19 cellular contexts compared by ENCODE assay signal in genomic region chrX:39805022-39805421, GRCh38.
"Had no signal": no experiment of that assay in that cellular context is flagged by ENCODE, and none has a peak within 500 bp of the region (broad histone marks: within the 10 kb centered on the region; RNA-seq: fewer than 3 reads in every experiment).

No MANE protein-coding gene starts in this region.

- DNase-seq: activated CD8-positive, alpha-beta memory T cell treated with anti-CD3 and anti-CD28 coated beads, Interleukin-2, amount 10 ng/mL, durations not matched to agents 7 days and 5 days; activated gamma-delta T cell treated with Interleukin-2 at 50 U/mL for 16 hours; activated T-cell treated with anti-CD3 and anti-CD28 coated beads for 4 hours; effector CD8-positive, alpha-beta T cell; gastrocnemius medialis; hippocampal formation; left ventricle myocardium superior; mammary epithelial cell; stimulated activated CD4-positive, alpha-beta T cell treated with anti-CD3 and anti-CD28 coated beads, Interleukin-2, amount 100 ng/mL, for 48 hours; stimulated activated CD8-positive, alpha-beta memory T cell treated with anti-CD3 and anti-CD28 coated beads, Interleukin-4, amount 100 ng/mL, for 48 hours; stimulated activated naive B cell treated with anti-CD40 and anti-IgM and Interleukin-4, amounts not matched to agents 10 μg/mL and 1 μg/mL and 100 μg/mL, for 72 hours; transverse colon; uterus had no signal

- H3K9me3 ChIP-seq: gastrocnemius medialis, prostate gland, transverse colon, uterus had no signal

- H3K36me3 Mint-ChIP-seq: activated CD8-positive, alpha-beta memory T cell treated with anti-CD3 and anti-CD28 coated beads, Interleukin-2, amount 10 ng/mL, durations not matched to agents 7 days and 5 days; natural killer cell treated with Interleukin-12 subunit alpha and Interleukin-12 subunit beta and Interleukin-15 and Interleukin-18, amount 100 ng/mL, for 72 hours had no signal

- H3K4me3 Mint-ChIP-seq: activated CD8-positive, alpha-beta memory T cell treated with anti-CD3 and anti-CD28 coated beads, Interleukin-2, amount 10 ng/mL, durations not matched to agents 7 days and 5 days; dendritic cell treated with granulocyte-macrophage colony-stimulating factor and Interleukin-4, amounts not matched to agents 40 ng/mL and 50 ng/mL, for 4 days; natural killer cell treated with Interleukin-12 subunit alpha and Interleukin-12 subunit beta and Interleukin-15 and Interleukin-18, amount 100 ng/mL, for 72 hours; stimulated activated naive B cell treated with anti-CD40 and anti-IgM and Interleukin-4, amounts not matched to agents 10 μg/mL and 1 μg/mL and 100 μg/mL, for 72 hours had no signal

- H3K4me1 Mint-ChIP-seq: activated CD8-positive, alpha-beta memory T cell treated with anti-CD3 and anti-CD28 coated beads, Interleukin-2, amount 10 ng/mL, durations not matched to agents 7 days and 5 days had no signal

- H3K4me3 ChIP-seq: gastrocnemius medialis, prostate gland, transverse colon, uterus had no signal

- ATAC-seq: activated CD4-positive, CD25-positive, alpha-beta regulatory T cell treated with anti-CD3 and anti-CD28 coated beads, Interleukin-2, amount 50 U/mL, for 24 hours; activated CD8-positive, alpha-beta memory T cell treated with anti-CD3 and anti-CD28 coated beads, Interleukin-2, amount 10 ng/mL, durations not matched to agents 7 days and 5 days; gastrocnemius medialis; left ventricle myocardium superior; natural killer cell treated with Interleukin-12 subunit alpha and Interleukin-12 subunit beta and Interleukin-15 and Interleukin-18, amount 100 ng/mL, for 72 hours; SK-N-SH treated with all-trans-retinoic acid at 6 μM for 48 hours; stimulated activated naive B cell treated with anti-CD40 and anti-IgM and Interleukin-4, amounts not matched to agents 10 μg/mL and 1 μg/mL and 100 μg/mL, for 72 hours had no signal

- H3K9me3 Mint-ChIP-seq: dendritic cell treated with granulocyte-macrophage colony-stimulating factor and Interleukin-4, amounts not matched to agents 40 ng/mL and 50 ng/mL, for 4 days; natural killer cell treated with Interleukin-12 subunit alpha and Interleukin-12 subunit beta and Interleukin-15 and Interleukin-18, amount 100 ng/mL, for 72 hours had no signal

- H3K36me3 ChIP-seq: gastrocnemius medialis, prostate gland, transverse colon, uterus had no signal

- H3K4me1 ChIP-seq: gastrocnemius medialis, prostate gland, transverse colon, uterus had no signal

- H3K27me3 ChIP-seq: gastrocnemius medialis, transverse colon, uterus had no signal

- H3K27ac Mint-ChIP-seq: activated CD8-positive, alpha-beta memory T cell treated with anti-CD3 and anti-CD28 coated beads, Interleukin-2, amount 10 ng/mL, durations not matched to agents 7 days and 5 days; dendritic cell treated with granulocyte-macrophage colony-stimulating factor and Interleukin-4, amounts not matched to agents 40 ng/mL and 50 ng/mL, for 4 days; natural killer cell treated with Interleukin-12 subunit alpha and Interleukin-12 subunit beta and Interleukin-15 and Interleukin-18, amount 100 ng/mL, for 72 hours; stimulated activated naive B cell treated with anti-CD40 and anti-IgM and Interleukin-4, amounts not matched to agents 10 μg/mL and 1 μg/mL and 100 μg/mL, for 72 hours had no signal

- H3K27me3 Mint-ChIP-seq: activated CD8-positive, alpha-beta memory T cell treated with anti-CD3 and anti-CD28 coated beads, Interleukin-2, amount 10 ng/mL, durations not matched to agents 7 days and 5 days had no signal

- H3K27ac ChIP-seq: gastrocnemius medialis, prostate gland, transverse colon, uterus, VCaP had no signal
